12 cellular contexts compared by ENCODE assay signal in genomic region chr11:62575837-62576236, GRCh38. TPM values are rescaled to one million over a fixed set of nuclear protein-coding genes. Genes with fewer than 3 reads are reported as not detected.
DNase-seq lines count a peak whose midpoint lies in the region; ATAC-seq lines count a peak whose summit lies in the region.
"Had no signal": no experiment of that assay in that cellular context is flagged by ENCODE, and none has a peak within 500 bp of the region (broad histone marks: within the 10 kb centered on the region; RNA-seq: fewer than 3 reads in every experiment).

No MANE protein-coding gene starts in this region.

- H3K4me3 ChIP-seq in GM23248, result peak overlapping the region; percentile 80
- peak overlapping the region in 3 of 7 experiments; percentile 2 to 73 (median 60) for H3K4me3 ChIP-seq in skin epidermis

- H3K27ac ChIP-seq in GM23248, result peak overlapping the region; percentile 99; the same call in 1 of the 2 replicates
- H3K27ac ChIP-seq in skin epidermis, result peak overlapping the region in 16 of 21 experiments; percentile 26 to 95 (median 89)

- H3F3A ChIP-seq in GM23248 (ENCODE audit: insufficient read depth), result peaks cover 14% of the 10 kb centered on the region

- peak overlapping the region; percentile 95 for H3K4me2 ChIP-seq in GM23248 (ENCODE audit: unreplicated experiment)

- no peaks in the 10 kb centered on the region for H3K9me2 ChIP-seq in GM23248 (ENCODE audit: insufficient read depth)

- in situ Hi-C loops in GM23248 (cut with MboI), result no loop called here

- H3K79me2 ChIP-seq in GM23248 (ENCODE audit: insufficient read depth), result peaks cover 61% of the 10 kb centered on the region

- peak overlapping the region; percentile 99 for H3K9ac ChIP-seq in GM23248

- peaks cover 19% of the 10 kb centered on the region for H3K36me3 ChIP-seq in GM23248 (ENCODE audit: low read depth)

- no peak for ATAC-seq in left cardiac atrium
- no peak for ATAC-seq in GM18867 (IDR thresholded peaks at IDR 0.05; ENCODE audit: unreplicated experiment)

- no peaks in the 10 kb centered on the region for H3K27me3 Mint-ChIP-seq in activated CD4-positive, alpha-beta memory T cell treated with anti-CD3 and anti-CD28 coated beads for 36 hours

- DNase-seq in GM23248 (no peak), left cardiac atrium (peak; percentile 14), NCI-H345 treated with DMSO at 0.1 percent for 48 hours (lab: John Stamatoyannopoulos, UW; ENCODE audit: unreplicated experiment) (no peak), NCI-H1694 treated with DMSO at 0.1 percent for 48 hours (lab: John Stamatoyannopoulos, UW) (no peak), DMS153 (lab: John Stamatoyannopoulos, UW) (no peak)
- no peak for DNase-seq in activated CD4-positive, alpha-beta memory T cell treated with anti-CD3 and anti-CD28 coated beads for 36 hours
- DNase-seq: activated CD4-positive, alpha-beta T cell treated with anti-CD3 and anti-CD28 coated beads, Interleukin-2, amount 50 U/mL, for 4 hours; effector CD4-positive, alpha-beta T cell; OCI-M1; stimulated activated CD4-positive, alpha-beta T cell treated with anti-CD3 and anti-CD28 coated beads, Interleukin-4, amount 100 ng/mL, for 1 hour had no signal

- H3K9me3 ChIP-seq in GM23248 (ENCODE audit: low read depth), result no peaks in the 10 kb centered on the region

- H3K4me1 ChIP-seq in GM23248 (ENCODE audit: insufficient read depth), result peaks cover 22% of the 10 kb centered on the region

- H2AFZ ChIP-seq in GM23248, result 0 out of 2 replicates have a peak overlapping the region, but pooled peaks have one; percentile 65

- H3K4me1 Mint-ChIP-seq in activated CD4-positive, alpha-beta memory T cell treated with anti-CD3 and anti-CD28 coated beads for 36 hours (ENCODE audit: low read depth), result peaks cover 36% of the 10 kb centered on the region

- intact Hi-C loops in activated CD4-positive, alpha-beta memory T cell treated with anti-CD3 and anti-CD28 coated beads for 36 hours (cut with micrococcal nuclease), result no loop called here
- intact Hi-C loops in left cardiac atrium (cut with DNase I), result no loop called here

- no peaks in the 10 kb centered on the region for H3K27me3 ChIP-seq in GM23248 (replicated peaks; ENCODE audit: insufficient read depth)

- 38 to 43% methylated on average over 13 to 14 of the region's 14 CpGs for WGBS in GM23248 (ENCODE audit: low coverage in 1 of 2, low lambda C conversion rate in 2 of 2, missing lambda C conversion rate in 2 of 2), 2 experiments

- peaks cover 41% of the 10 kb centered on the region for H3K36me3 Mint-ChIP-seq in activated CD4-positive, alpha-beta memory T cell treated with anti-CD3 and anti-CD28 coated beads for 36 hours

- H3K9me3 Mint-ChIP-seq in activated CD4-positive, alpha-beta memory T cell treated with anti-CD3 and anti-CD28 coated beads for 36 hours, result no peaks in the 10 kb centered on the region

- H3K4me3 Mint-ChIP-seq in activated CD4-positive, alpha-beta memory T cell treated with anti-CD3 and anti-CD28 coated beads for 36 hours, result peak overlapping the region; percentile 93

- CTCF ChIA-PET in activated CD4-positive, alpha-beta memory T cell treated with anti-CD3 and anti-CD28 coated beads for 36 hours (lab: Charles Lee), result interaction anchor here (0.6 to 2.3 kb wide), 4 partner anchors 16 to 151 kb away, joined by 3 to 17 read pairs (median 10); partner anchors contain the start of gene TUT1

- POLR2A ChIA-PET in activated CD4-positive, alpha-beta memory T cell treated with anti-CD3 and anti-CD28 coated beads for 36 hours (lab: Charles Lee), result interaction anchor here (1.3 to 3.3 kb wide), 2 partner anchors 10 to 16 kb away, joined by 4 to 33 read pairs; partner anchors contain the start of gene TUT1

- peak overlapping the region; percentile 82 for H3K27ac Mint-ChIP-seq in activated CD4-positive, alpha-beta memory T cell treated with anti-CD3 and anti-CD28 coated beads for 36 hours

- no peaks in the 10 kb centered on the region for H4K20me1 ChIP-seq in GM23248 (ENCODE audit: insufficient read depth)

RNA-seq across cellular contexts. Expression of gene EEF1G, which starts 2.1 kb away (rescaled TPM):
- total RNA-seq in GM23248 (2014; rRNA removed; shearing (Covaris generic)), result 1,322 and 1,677 TPM in 2 replicates
- polyA plus RNA-seq in GM23248 (2016; fragmentation: Nextera tagmentation; extraction: Ambion mirVana), result 533 and 544 TPM in 2 replicates
- 1,000 to 10,000 TPM; 1,956 to 1,989 TPM for total RNA-seq in activated CD4-positive, alpha-beta memory T cell treated with anti-CD3 and anti-CD28 coated beads for 36 hours
- 100 to 1,000 TPM; 833 to 894 TPM for total RNA-seq in left cardiac atrium

RNA-seq across cellular contexts. Expression of gene TUT1, which starts 15.5 kb away (rescaled TPM):
- total RNA-seq in GM23248 (2014; rRNA removed; shearing (Covaris generic)), result 6.1 and 7.7 TPM in 2 replicates
- 11.1 and 12.1 TPM in 2 replicates for polyA plus RNA-seq in GM23248 (2016; fragmentation: Nextera tagmentation; extraction: Ambion mirVana)
- 10 to 100 TPM; 32.7 to 34.2 TPM for total RNA-seq in activated CD4-positive, alpha-beta memory T cell treated with anti-CD3 and anti-CD28 coated beads for 36 hours
- 10 to 100 TPM in 1 of 2 donors, 1 to 10 TPM in 1; 9.6 to 11.5 TPM for total RNA-seq in left cardiac atrium

RNA-seq across cellular contexts. Expression of gene MTA2, which starts 25.8 kb away (rescaled TPM):
- total RNA-seq in GM23248 (2014; rRNA removed; shearing (Covaris generic)), result 98.8 and 114 TPM in 2 replicates
- polyA plus RNA-seq in GM23248 (2016; fragmentation: Nextera tagmentation; extraction: Ambion mirVana), result 26.3 and 28.9 TPM in 2 replicates
- 100 to 1,000 TPM; 166 to 167 TPM for total RNA-seq in activated CD4-positive, alpha-beta memory T cell treated with anti-CD3 and anti-CD28 coated beads for 36 hours
- total RNA-seq in left cardiac atrium, result 10 to 100 TPM; 38.1 to 60.6 TPM

RNA-seq across cellular contexts. Expression of gene AHNAK, which starts 29.2 kb away (rescaled TPM):
- 548 and 557 TPM in 2 replicates for total RNA-seq in GM23248 (2014; rRNA removed; shearing (Covaris generic))
- 163 and 167 TPM in 2 replicates for polyA plus RNA-seq in GM23248 (2016; fragmentation: Nextera tagmentation; extraction: Ambion mirVana)
- total RNA-seq in activated CD4-positive, alpha-beta memory T cell treated with anti-CD3 and anti-CD28 coated beads for 36 hours, result 10 to 100 TPM; 83.7 to 85.2 TPM
- 100 to 1,000 TPM; 329 to 404 TPM for total RNA-seq in left cardiac atrium

RNA-seq across cellular contexts. Expression of gene EML3, which starts 36.7 kb away (rescaled TPM):
- 43.4 and 47.2 TPM in 2 replicates for total RNA-seq in GM23248 (2014; rRNA removed; shearing (Covaris generic))
- polyA plus RNA-seq in GM23248 (2016; fragmentation: Nextera tagmentation; extraction: Ambion mirVana), result 32.8 and 34.8 TPM in 2 replicates
- 100 to 1,000 TPM; 113 to 116 TPM for total RNA-seq in activated CD4-positive, alpha-beta memory T cell treated with anti-CD3 and anti-CD28 coated beads for 36 hours
- total RNA-seq in left cardiac atrium, result 10 to 100 TPM; 29.1 to 46.8 TPM
